ENCODE assay signal across 1 cellular context in genomic region chr18:79448621-79449020, GRCh38.
TF ChIP-seq lines count a peak whose summit lies in the region.

No MANE protein-coding gene starts in this region.

TF ChIP-seq in H1, 55 proteins besides CTCF, POLR2A, EP300 and RAD21:
- TF ChIP-seq JUND (IDR thresholded peaks at IDR 0.05; ENCODE audit: low read length), result no peak
- no peak for TF ChIP-seq KDM5A (IDR thresholded peaks at IDR 0.05; ENCODE audit: low read length)
- no peak for TF ChIP-seq TAF1 (IDR thresholded peaks at IDR 0.05; ENCODE audit: low read depth, low read length)
- TF ChIP-seq TBP (IDR thresholded peaks at IDR 0.05; ENCODE audit: low read depth, low read length), result no peak
- TF ChIP-seq TEAD4 (IDR thresholded peaks at IDR 0.05; ENCODE audit: low read depth, low read length), result no peak
- no peak for TF ChIP-seq MAX (IDR thresholded peaks at IDR 0.05)
- TF ChIP-seq RXRA (IDR thresholded peaks at IDR 0.05; ENCODE audit: insufficient read depth, low read depth, low read length), result no peak
- no peak for TF ChIP-seq CHD7 (IDR thresholded peaks at IDR 0.05; ENCODE audit: insufficient replicate concordance, low read length)
- no peak for TF ChIP-seq SP4 (IDR thresholded peaks at IDR 0.05; ENCODE audit: low read length)
- TF ChIP-seq SIN3A (conservative IDR thresholded peaks at IDR 0.05 in 1 of 2, IDR thresholded peaks at IDR 0.05 in 1 of 2; ENCODE audit: low read depth in 1 of 2, low read length in 2 of 2), result no peak
- no peak for TF ChIP-seq USF2 (IDR thresholded peaks at IDR 0.05; ENCODE audit: low read length)
- no peak for TF ChIP-seq BRCA1 (IDR thresholded peaks at IDR 0.05; ENCODE audit: low read depth, low read length)
- TF ChIP-seq GABPA (IDR thresholded peaks at IDR 0.05; ENCODE audit: borderline replicate concordance, insufficient read depth, low read length), result no peak
- TF ChIP-seq SP1 (IDR thresholded peaks at IDR 0.05; ENCODE audit: low read depth, low read length), result no peak
- no peak for TF ChIP-seq CHD2 (IDR thresholded peaks at IDR 0.05; ENCODE audit: low read length)
- no peak for TF ChIP-seq SP2 (IDR thresholded peaks at IDR 0.05; ENCODE audit: low read length)
- no peak for TF ChIP-seq TAF7 (optimal IDR thresholded peaks at IDR 0.05; ENCODE audit: borderline replicate concordance, low read depth, low read length)
- TF ChIP-seq CREB1 (IDR thresholded peaks at IDR 0.05), result no peak
- no peak for TF ChIP-seq HDAC6 (IDR thresholded peaks at IDR 0.05; ENCODE audit: low read depth, low read length)
- no peak for TF ChIP-seq SIRT6 (IDR thresholded peaks at IDR 0.05; ENCODE audit: low read length)
